ENCODE assay signal across 23 cellular contexts in the genomic region with DNA sequence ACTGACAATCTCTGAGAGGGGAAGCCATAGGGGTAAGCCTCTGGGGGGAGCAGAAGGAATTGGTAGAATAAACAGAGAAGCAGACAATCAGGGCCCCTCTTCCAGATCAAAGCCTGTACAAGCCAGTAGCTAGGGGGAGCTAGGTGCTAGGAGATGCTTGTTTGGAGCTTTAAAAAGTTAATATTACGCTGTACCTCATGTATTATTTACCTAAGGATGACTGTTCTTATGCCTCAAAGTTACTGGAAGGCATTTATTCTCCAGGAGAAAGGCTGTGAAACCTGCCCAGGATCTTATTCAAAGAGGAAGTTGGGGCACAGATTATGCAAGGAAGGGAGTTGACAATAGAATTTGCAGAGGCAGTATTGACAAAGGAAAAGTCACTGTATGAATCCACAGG.
DNase-seq lines count a peak whose midpoint lies in the region; ATAC-seq and TF ChIP-seq lines count a peak whose summit lies in the region.
"Had no signal": no experiment of that assay in that cellular context is flagged by ENCODE, and none has a peak within 500 bp of the region (broad histone marks: within the 10 kb centered on the region; RNA-seq: fewer than 3 reads in every experiment).

No MANE protein-coding gene starts in this region.

- DNase-seq in GM06990 (ENCODE audit: extremely low read depth, insufficient read length) = no peak
- DNase-seq in HT-29 (ENCODE audit: low spot score) = peak; percentile 3
- DNase-seq in PC-3 = peak; percentile 81
- DNase-seq in epithelial cell of prostate (ENCODE audit: low read depth, low spot score) = peak; percentile 41
- no peak for DNase-seq in NK-92 (lab: John Stamatoyannopoulos, UW; ENCODE audit: unreplicated experiment)
- DNase-seq in kidney glomerular epithelial cell (lab: John Stamatoyannopoulos, UW) = no peak
- no peak for DNase-seq in activated T-cell treated with anti-CD3 and anti-CD28 coated beads, Interleukin-2, amount 50 U/mL, for 24 hours
- DNase-seq: activated B cell treated with CpG ODN at 0.5 μM for 24 hours; activated CD4-positive, alpha-beta memory T cell treated with anti-CD3 and anti-CD28 coated beads, Interleukin-2, amount 10 ng/mL, durations not matched to agents 7 days and 5 days; activated T-cell treated with anti-CD3 and anti-CD28 coated beads, Interleukin-2, amount 50 U/mL, for 4 hours; EL; hippocampal formation; naive B cell; NCI-H1694 treated with DMSO at 0.1 percent for 48 hours; stomach; T-cell; upper lobe of left lung had no signal

- peaks cover 7% of the 10 kb centered on the region for H3K4me1 ChIP-seq in PC-3 (ENCODE audit: insufficient read depth, low read length)
- H3K4me1 ChIP-seq: parathyroid adenoma, stomach, upper lobe of left lung had no signal

- H3K79me2 ChIP-seq in PC-3 (ENCODE audit: low read length) = no peaks in the 10 kb centered on the region
- H3K79me2 ChIP-seq: parathyroid adenoma had no signal

- H3F3A ChIP-seq in PC-3 (ENCODE audit: low read length, unreplicated experiment) = no peaks in the 10 kb centered on the region

- ATAC-seq in PC-3 (peak; percentile 97), GM21737 (IDR thresholded peaks at IDR 0.05; ENCODE audit: unreplicated experiment) (no peak)
- ATAC-seq: activated naive CD4-positive, alpha-beta T cell treated with anti-CD3 and anti-CD28 coated beads, Interleukin-2, amount 50 U/mL, for 72 hours; activated T-cell treated with anti-CD3 and anti-CD28 coated beads, Interleukin-2, amount 50 U/mL, for 4 hours; Right ventricle myocardium inferior; T-cell had no signal

- intact Hi-C loops in PC-3 (cut with micrococcal nuclease) = loop anchor here (1.0 kb wide), 1 partner anchor 35 kb away; no protein-coding TSS in a partner anchor

- no peaks in the 10 kb centered on the region for H3K4me1 Mint-ChIP-seq in activated T-cell treated with anti-CD3 and anti-CD28 coated beads, Interleukin-2, amount 50 U/mL, for 24 hours (ENCODE audit: low read depth)
- H3K4me1 Mint-ChIP-seq: activated B cell treated with CpG ODN at 0.5 μM for 24 hours; activated CD4-positive, alpha-beta memory T cell treated with anti-CD3 and anti-CD28 coated beads, Interleukin-2, amount 10 ng/mL, durations not matched to agents 7 days and 5 days; memory B cell; naive B cell; T-cell had no signal

- CTCF ChIA-PET in PC-3 (lab: Charles Lee) = interaction anchor here (1.0 kb wide), 1 partner anchor 35 kb away, joined by 7 read pairs; no protein-coding TSS in a partner anchor

- no peak overlapping the region for H3K27ac Mint-ChIP-seq in activated T-cell treated with anti-CD3 and anti-CD28 coated beads, Interleukin-2, amount 50 U/mL, for 24 hours
- H3K27ac Mint-ChIP-seq: activated B cell treated with CpG ODN at 0.5 μM for 24 hours; activated CD4-positive, alpha-beta memory T cell treated with anti-CD3 and anti-CD28 coated beads, Interleukin-2, amount 10 ng/mL, durations not matched to agents 7 days and 5 days; activated naive CD4-positive, alpha-beta T cell treated with anti-CD3 and anti-CD28 coated beads, Interleukin-2, amount 50 U/mL, for 72 hours; memory B cell; naive B cell; T-cell had no signal

- H3K9me3 Mint-ChIP-seq in activated T-cell treated with anti-CD3 and anti-CD28 coated beads, Interleukin-2, amount 50 U/mL, for 24 hours = peaks cover 3% of the 10 kb centered on the region

- H3K27me3 ChIP-seq in GM06990 (replicated peaks; ENCODE audit: control insufficient read depth, insufficient read depth, low read length) (no peaks in the 10 kb centered on the region; the same call in 1 of the 2 replicates), PC-3 (ENCODE audit: low read length) (peaks cover 7% of the 10 kb centered on the region; the same call in 1 of the 2 replicates)
- H3K27me3 ChIP-seq: stomach, upper lobe of left lung had no signal

- H3K27ac ChIP-seq in PC-3 (ENCODE audit: low read length) (no peak overlapping the region), epithelial cell of prostate (no peak overlapping the region)
- H3K27ac ChIP-seq: coronary artery, parathyroid adenoma, stomach, upper lobe of left lung had no signal

- no peaks in the 10 kb centered on the region for H3K9me3 ChIP-seq in PC-3 (ENCODE audit: low read length)
- H3K9me3 ChIP-seq: stomach, upper lobe of left lung had no signal

- H3K4me3 ChIP-seq in GM06990 (replicated peaks; ENCODE audit: low read depth, low read length) (no peak overlapping the region), PC-3 (ENCODE audit: low read length) (no peak overlapping the region)
- H3K4me3 ChIP-seq: coronary artery, stomach, upper lobe of left lung had no signal

- H3K36me3 ChIP-seq in GM06990 (ENCODE audit: control insufficient read depth, insufficient read depth, low read length) = no peaks in the 10 kb centered on the region
- H3K36me3 ChIP-seq in PC-3 (ENCODE audit: low read depth, low read length) = no peaks in the 10 kb centered on the region
- H3K36me3 ChIP-seq: stomach, upper lobe of left lung had no signal

- POLR2A ChIA-PET in PC-3 (lab: Charles Lee; ENCODE audit: unreplicated experiment) = no interaction called here

- H4K20me1 ChIP-seq in PC-3 (ENCODE audit: low read length) = no peaks in the 10 kb centered on the region

- TF ChIP-seq CTCF in GM06990 (IDR thresholded peaks at IDR 0.05; ENCODE audit: insufficient read depth, low read length, poor library complexity, severe bottlenecking) = peak; percentile 11
- peak; percentile 69 for TF ChIP-seq CTCF in PC-3 (conservative IDR thresholded peaks at IDR 0.05; ENCODE audit: low read depth, low read length)

- no peak overlapping the region for H3K4me3 Mint-ChIP-seq in activated T-cell treated with anti-CD3 and anti-CD28 coated beads, Interleukin-2, amount 50 U/mL, for 24 hours
- H3K4me3 Mint-ChIP-seq: activated B cell treated with CpG ODN at 0.5 μM for 24 hours; activated CD4-positive, alpha-beta memory T cell treated with anti-CD3 and anti-CD28 coated beads, Interleukin-2, amount 10 ng/mL, durations not matched to agents 7 days and 5 days; activated T-cell treated with anti-CD3 and anti-CD28 coated beads, Interleukin-2, amount 50 U/mL, for 4 hours; memory B cell; naive B cell; T-cell had no signal

- no peak overlapping the region for H3K4me2 ChIP-seq in PC-3 (ENCODE audit: low read length)

- no peaks in the 10 kb centered on the region for H3K27me3 Mint-ChIP-seq in activated T-cell treated with anti-CD3 and anti-CD28 coated beads, Interleukin-2, amount 50 U/mL, for 24 hours
- H3K27me3 Mint-ChIP-seq: activated B cell treated with CpG ODN at 0.5 μM for 24 hours; activated CD4-positive, alpha-beta memory T cell treated with anti-CD3 and anti-CD28 coated beads, Interleukin-2, amount 10 ng/mL, durations not matched to agents 7 days and 5 days; memory B cell had no signal

- no peaks in the 10 kb centered on the region for H3K36me3 Mint-ChIP-seq in activated T-cell treated with anti-CD3 and anti-CD28 coated beads, Interleukin-2, amount 50 U/mL, for 24 hours (ENCODE audit: low read depth)
- H3K36me3 Mint-ChIP-seq: activated naive CD4-positive, alpha-beta T cell treated with anti-CD3 and anti-CD28 coated beads, Interleukin-2, amount 50 U/mL, for 72 hours; memory B cell; naive B cell; T-cell had no signal

- no peak overlapping the region for H2AFZ ChIP-seq in PC-3 (ENCODE audit: low read length)
- H2AFZ ChIP-seq: parathyroid adenoma had no signal

- H3K9me2 ChIP-seq in PC-3 (replicated peaks; ENCODE audit: low read length) = no peaks in the 10 kb centered on the region

- H3K9ac ChIP-seq in PC-3 (ENCODE audit: low read length) = no peak overlapping the region
- H3K9ac ChIP-seq: parathyroid adenoma had no signal

- no TSS peak for BruUV-seq in PC-3 (replicated peaks; lab: Mats Ljungman, UMichigan)

Comparison
In these comparisons a context has a peak if more than half of its experiments do, and no peak if none do; other contexts are left out.
1. DNase-seq: peak in HT-29 (single experiment), PC-3 (single experiment) and epithelial cell of prostate (single experiment); none in GM06990 (single experiment), NK-92 (single experiment), kidney glomerular epithelial cell (single experiment) and activated T-cell treated with anti-CD3 and anti-CD28 coated beads, Interleukin-2, amount 50 U/mL, for 24 hours (single experiment).